ENCODE assay signal across 8 cellular contexts in genomic region chr13:26011996-26012688, GRCh38. TPM values are rescaled to one million over a fixed set of nuclear protein-coding genes. Genes with fewer than 3 reads are reported as not detected.
DNase-seq lines count a peak whose midpoint lies in the region; ATAC-seq and TF ChIP-seq lines count a peak whose summit lies in the region.

No MANE protein-coding gene starts in this region.

- DNase-seq in activated naive CD4-positive, alpha-beta T cell treated with Interleukin-2 at 50 U/mL for 16 hours: peak; percentile 53
- peak; percentile 8 to 29 for DNase-seq in lung microvascular endothelial cell (ENCODE audit: low read depth in 2 of 2)
- peak; percentile 17 for DNase-seq in stimulated activated CD8-positive, alpha-beta memory T cell treated with anti-CD3 and anti-CD28 coated beads, Interleukin-7, amount 100 ng/mL, for 24 hours (ENCODE audit: low read depth)
- DNase-seq in RWPE1 (ENCODE audit: low spot score): no peak
- DNase-seq in SHP77 (lab: John Stamatoyannopoulos, UW): no peak
- no peak for DNase-seq in NCI-H345 treated with DMSO at 0.1 percent for 48 hours (lab: John Stamatoyannopoulos, UW; ENCODE audit: unreplicated experiment)

- H3K27me3 Mint-ChIP-seq in T-helper 1 cell treated with Interleukin-12 subunit alpha and Interleukin-12 subunit beta and Interleukin-4 antibody, amounts not matched to agents 30 μg/mL and 1 μg/mL, for 36 hours (ENCODE audit: low read depth): no peaks in the 10 kb centered on the region

- H3K4me1 Mint-ChIP-seq in T-helper 1 cell treated with Interleukin-12 subunit alpha and Interleukin-12 subunit beta and Interleukin-4 antibody, amounts not matched to agents 30 μg/mL and 1 μg/mL, for 36 hours (ENCODE audit: low read depth): peaks cover 11% of the 10 kb centered on the region

- peaks cover 2% of the 10 kb centered on the region for H3K36me3 Mint-ChIP-seq in T-helper 1 cell treated with Interleukin-12 subunit alpha and Interleukin-12 subunit beta and Interleukin-4 antibody, amounts not matched to agents 30 μg/mL and 1 μg/mL, for 36 hours (ENCODE audit: low read depth)

- no peak for TF ChIP-seq CTCF in RWPE1 (conservative IDR thresholded peaks at IDR 0.05; ENCODE audit: low read depth)

- POLR2A ChIA-PET in RWPE1 (lab: Yijun Ruan, JAX; ENCODE audit: low non-redundant PET): no interaction called here

- ATAC-seq in HG02763 (IDR thresholded peaks at IDR 0.05; ENCODE audit: unreplicated experiment): no peak

- peak overlapping the region; percentile 56 for H3K27ac Mint-ChIP-seq in T-helper 1 cell treated with Interleukin-12 subunit alpha and Interleukin-12 subunit beta and Interleukin-4 antibody, amounts not matched to agents 30 μg/mL and 1 μg/mL, for 36 hours

- no peak overlapping the region for H3K27ac ChIP-seq in RWPE1

- no peaks in the 10 kb centered on the region for H3K9me3 Mint-ChIP-seq in T-helper 1 cell treated with Interleukin-12 subunit alpha and Interleukin-12 subunit beta and Interleukin-4 antibody, amounts not matched to agents 30 μg/mL and 1 μg/mL, for 36 hours

- CTCF ChIA-PET in RWPE1 (lab: Yijun Ruan, JAX): no interaction called here

- H3K4me3 Mint-ChIP-seq in T-helper 1 cell treated with Interleukin-12 subunit alpha and Interleukin-12 subunit beta and Interleukin-4 antibody, amounts not matched to agents 30 μg/mL and 1 μg/mL, for 36 hours: peak overlapping the region; percentile 70

RNA-seq across cellular contexts. Expression of gene SHISA2, which starts 39.7 kb away (rescaled TPM):
- total RNA-seq in lung microvascular endothelial cell: 0.87 and 1.8 TPM in 2 replicates

Comparison
In these comparisons a context has a peak if more than half of its experiments do, and no peak if none do; other contexts are left out.
1. DNase-seq: peak in activated naive CD4-positive, alpha-beta T cell treated with Interleukin-2 at 50 U/mL for 16 hours (single experiment), lung microvascular endothelial cell (2 of 2) and stimulated activated CD8-positive, alpha-beta memory T cell treated with anti-CD3 and anti-CD28 coated beads, Interleukin-7, amount 100 ng/mL, for 24 hours (single experiment); none in RWPE1 (single experiment), SHP77 (0 of 2) and NCI-H345 treated with DMSO at 0.1 percent for 48 hours (single experiment).